Comparison of ENCODE assay signal across 26 cellular contexts in genomic region chr6:157205473-157206358, GRCh38.
DNase-seq lines count a peak whose midpoint lies in the region; ATAC-seq, FAIRE-seq and TF ChIP-seq lines count a peak whose summit lies in the region.
"Had no signal": no experiment of that assay in that cellular context is flagged by ENCODE, and none has a peak within 500 bp of the region (broad histone marks: within the 10 kb centered on the region; RNA-seq: fewer than 3 reads in every experiment).

No MANE protein-coding gene starts in this region.

- H3K36me3 ChIP-seq in HepG2 (replicated peaks in 1 of 2; ENCODE audit: control insufficient read depth in 1 of 2, insufficient read depth in 2 of 2, low read length in 2 of 2): peaks cover 29 to 60% of the 10 kb centered on the region in 2 experiments
- peaks cover 7 to 53% (median 15%) of the 10 kb centered on the region in 4 donors for H3K36me3 ChIP-seq in right lobe of liver
- H3K36me3 ChIP-seq in K562 (ENCODE audit: control insufficient read depth, insufficient read depth, low read length): peaks cover 49% of the 10 kb centered on the region

- no TSS peak for BruUV-seq in HepG2 (replicated peaks; lab: Mats Ljungman, UMichigan)
- no TSS peak for BruUV-seq in K562 (replicated peaks; lab: Mats Ljungman, UMichigan)

- H3K4me1 Mint-ChIP-seq in stimulated activated naive B cell treated with anti-CD40 and anti-IgM and Interleukin-4, amounts not matched to agents 10 μg/mL and 1 μg/mL and 100 μg/mL, for 72 hours: peaks cover 0 to under 1% of the 10 kb centered on the region in 2 donors
- H3K4me1 Mint-ChIP-seq: CD14-positive monocyte, H9 had no signal

- FAIRE-seq in HepG2 (lab: Jason Lieb, UNC) (no peak), K562 (lab: Jason Lieb, UNC) (no peak)

- ATAC-seq in HepG2 (no peak), right lobe of liver (no peak), K562 (no peak), left colon (peak; percentile 59), GM18909 (IDR thresholded peaks at IDR 0.05; ENCODE audit: poor library complexity, unreplicated experiment) (no peak)
- ATAC-seq in stimulated activated naive B cell treated with anti-CD40 and anti-IgM and Interleukin-4, amounts not matched to agents 10 μg/mL and 1 μg/mL and 100 μg/mL, for 72 hours (replicated peaks): no peak
- ATAC-seq: Right ventricle myocardium inferior had no signal

- H3K9me3 Mint-ChIP-seq in stimulated activated naive B cell treated with anti-CD40 and anti-IgM and Interleukin-4, amounts not matched to agents 10 μg/mL and 1 μg/mL and 100 μg/mL, for 72 hours: no peaks in the 10 kb centered on the region
- H3K9me3 Mint-ChIP-seq: CD14-positive monocyte, H9, IgD-negative memory B cell had no signal

- no peak for TF ChIP-seq RAD21 in HepG2 (CRISPR knock-in tag; IDR thresholded peaks at IDR 0.05)
- TF ChIP-seq RAD21 in K562 (CRISPR knock-in tag; conservative IDR thresholded peaks at IDR 0.05 in 1 of 2, IDR thresholded peaks at IDR 0.05 in 1 of 2): no peak

- 95% methylated on average over 11 of the region's 11 CpGs for WGBS in HepG2 (ENCODE audit: low lambda C conversion rate)
- WGBS in right lobe of liver (ENCODE audit: insufficient coverage, low coverage, low lambda C conversion rate, missing lambda C conversion rate): 85% methylated on average over 10 of the region's 11 CpGs
- WGBS in K562 (ENCODE audit: insufficient coverage, low coverage, missing lambda C conversion rate): 71% methylated on average over 11 of the region's 11 CpGs

- H3K4me1 ChIP-seq in HepG2 (ENCODE audit: insufficient read depth, low read length): no peaks in the 10 kb centered on the region
- no peaks in the 10 kb centered on the region for H3K4me1 ChIP-seq in right lobe of liver
- peaks cover 6 to 9% of the 10 kb centered on the region in 2 experiments; a peak in 4 of 5 replicates for H3K4me1 ChIP-seq in K562 (replicated peaks in 1 of 2; ENCODE audit: control insufficient read depth in 2 of 2, insufficient read depth in 2 of 2, low read length in 2 of 2)
- H3K4me1 ChIP-seq: BE2C, SJSA1 had no signal

- H3K79me2 ChIP-seq in HepG2 (ENCODE audit: insufficient read depth, low read length) (no peaks in the 10 kb centered on the region), K562 (ENCODE audit: control insufficient read depth, insufficient read depth, low read length) (no peaks in the 10 kb centered on the region)

- H3K4me3 Mint-ChIP-seq in stimulated activated naive B cell treated with anti-CD40 and anti-IgM and Interleukin-4, amounts not matched to agents 10 μg/mL and 1 μg/mL and 100 μg/mL, for 72 hours: no peak overlapping the region
- H3K4me3 Mint-ChIP-seq: CD14-positive monocyte, H9, IgD-negative memory B cell had no signal

- H2AFZ ChIP-seq in HepG2 (ENCODE audit: low read length): no peak overlapping the region
- no peak overlapping the region for H2AFZ ChIP-seq in K562 (ENCODE audit: low read depth, low read length)
- H2AFZ ChIP-seq: GM23248, PC-9 had no signal

- no peak for TF ChIP-seq CTCF in HepG2 (CRISPR knock-in tag; IDR thresholded peaks at IDR 0.05)
- TF ChIP-seq CTCF in right lobe of liver (IDR thresholded peaks at IDR 0.05): no peak
- TF ChIP-seq CTCF in K562 (IDR thresholded peaks at IDR 0.05 in 2 of 3, conservative IDR thresholded peaks at IDR 0.05 in 1 of 3; ENCODE audit: insufficient read depth in 2 of 3, low read depth in 1 of 3, low read length in 3 of 3): no peak

- DNase-seq in HepG2 (ENCODE audit: low spot score): no peak
- no peak for DNase-seq in right lobe of liver
- DNase-seq in K562 (ENCODE audit: extremely low read depth in 1 of 4, low spot score in 3 of 4): no peak
- no peak for DNase-seq in left colon
- DNase-seq in stimulated activated naive B cell treated with anti-CD40 and anti-IgM and Interleukin-4, amounts not matched to agents 10 μg/mL and 1 μg/mL and 100 μg/mL, for 72 hours: no peak
- DNase-seq in NCI-H2171 treated with DMSO at 0.1 percent for 48 hours (lab: John Stamatoyannopoulos, UW): no peak
- no peak for DNase-seq in NCI-H82 treated with DMSO at 0.1 percent for 48 hours (lab: John Stamatoyannopoulos, UW; ENCODE audit: unreplicated experiment)
- DNase-seq: 8988T, ACHN, BE2C, Calu3, DND-41, GM23248, H9, NCI-H1092, NCI-H1417 treated with DMSO at 0.1 percent for 48 hours, NCI-H1694 treated with DMSO at 0.1 percent for 48 hours, NCI-H2081, NCI-H345, NCI-H510A treated with DMSO at 0.1 percent for 48 hours, PC-9 had no signal

- TF ChIP-seq EP300 in HepG2 (IDR thresholded peaks at IDR 0.05; ENCODE audit: low read depth in 2 of 2, low read length in 2 of 2) (no peak), HepG2 (CRISPR knock-in tag; IDR thresholded peaks at IDR 0.05; ENCODE audit: borderline replicate concordance) (no peak), K562 (IDR thresholded peaks at IDR 0.05; ENCODE audit: low read length) (no peak)

- H3K4me2 ChIP-seq in HepG2 (ENCODE audit: low read depth, low read length) (no peak overlapping the region), K562 (ENCODE audit: insufficient read depth, low read length) (no peak overlapping the region)
- H3K4me2 ChIP-seq: PC-9 had no signal

- H3K27me3 ChIP-seq in HepG2 (ENCODE audit: control insufficient read depth in 1 of 2, insufficient read depth in 2 of 2, low read length in 2 of 2): no peaks in the 10 kb centered on the region
- no peaks in the 10 kb centered on the region for H3K27me3 ChIP-seq in right lobe of liver
- no peaks in the 10 kb centered on the region for H3K27me3 ChIP-seq in K562 (ENCODE audit: control insufficient read depth in 2 of 2, insufficient read depth in 2 of 2, low read length in 2 of 2)
- H3K27me3 ChIP-seq: BE2C, SJSA1 had no signal

- no peaks in the 10 kb centered on the region for H3K9me1 ChIP-seq in K562 (ENCODE audit: control insufficient read depth, insufficient read depth, low read length)

- H3K9ac ChIP-seq in HepG2 (ENCODE audit: insufficient read depth, low read depth, low read length): no peak overlapping the region
- H3K9ac ChIP-seq in K562 (ENCODE audit: insufficient read depth in 1 of 2, low read depth in 2 of 2, low read length in 2 of 2): no peak overlapping the region
- H3K9ac ChIP-seq: GM23248 had no signal

- H3K9me3 ChIP-seq in HepG2 (ENCODE audit: low read length): no peaks in the 10 kb centered on the region
- no peaks in the 10 kb centered on the region for H3K9me3 ChIP-seq in right lobe of liver
- H3K9me3 ChIP-seq in K562 (replicated peaks; ENCODE audit: control insufficient read depth, insufficient read depth, low read depth, low read length): no peaks in the 10 kb centered on the region
- H3K9me3 ChIP-seq: BE2C, SJSA1 had no signal

- H3K27ac ChIP-seq in HepG2 (ENCODE audit: extremely low read length, insufficient read depth, low read length): no peak overlapping the region
- H3K27ac ChIP-seq in right lobe of liver: no peak overlapping the region
- no peak overlapping the region for H3K27ac ChIP-seq in K562 (ENCODE audit: extremely low read depth, low read depth, low read length)
- H3K27ac ChIP-seq: GM23248, PC-9, SJSA1 had no signal

- H4K20me1 ChIP-seq in HepG2 (ENCODE audit: insufficient read depth, low read length) (no peaks in the 10 kb centered on the region), K562 (replicated peaks; ENCODE audit: control insufficient read depth, insufficient read depth, low read length) (no peaks in the 10 kb centered on the region; the same call in 1 of the 2 replicates)

- H3K27ac Mint-ChIP-seq in stimulated activated naive B cell treated with anti-CD40 and anti-IgM and Interleukin-4, amounts not matched to agents 10 μg/mL and 1 μg/mL and 100 μg/mL, for 72 hours: peak overlapping the region; percentile 84
- H3K27ac Mint-ChIP-seq: CD14-positive monocyte had no signal

- intact Hi-C loops in HepG2 (cut with micrococcal nuclease; ENCODE audit: unreplicated experiment): no loop called here
- intact Hi-C loops in right lobe of liver (cut with DNase I): no loop called here
- intact Hi-C loops in K562 (cut with micrococcal nuclease): no loop called here
- intact Hi-C loops in left colon (cut with DNase I, micrococcal nuclease): no loop called here

- H3K36me3 Mint-ChIP-seq in stimulated activated naive B cell treated with anti-CD40 and anti-IgM and Interleukin-4, amounts not matched to agents 10 μg/mL and 1 μg/mL and 100 μg/mL, for 72 hours: peaks cover 30 to 47% of the 10 kb centered on the region in 2 donors

- POLR2A ChIA-PET in HepG2 (lab: Yijun Ruan, JAX): no interaction called here
- POLR2A ChIA-PET in K562 (lab: Yijun Ruan, JAX): interaction anchor here (1.4 kb wide), 1 partner anchor 11 kb away, joined by 4 read pairs; no protein-coding TSS in a partner anchor

- H3K4me3 ChIP-seq in HepG2 (replicated peaks in 1 of 3; ENCODE audit: insufficient read depth in 1 of 3, low read depth in 2 of 3, low read length in 3 of 3): no peak overlapping the region
- no peak overlapping the region for H3K4me3 ChIP-seq in right lobe of liver
- no peak overlapping the region for H3K4me3 ChIP-seq in K562
- H3K4me3 ChIP-seq: GM23248, PC-9, SJSA1 had no signal

- no peaks in the 10 kb centered on the region for H3K27me3 Mint-ChIP-seq in stimulated activated naive B cell treated with anti-CD40 and anti-IgM and Interleukin-4, amounts not matched to agents 10 μg/mL and 1 μg/mL and 100 μg/mL, for 72 hours
- H3K27me3 Mint-ChIP-seq: IgD-negative memory B cell had no signal

- in situ Hi-C loops in HepG2 (cut with HindIII; ENCODE audit: extremely low pct_ligation_motif_present, low pct_unique_long_range_greater_than_20kb): no loop called here
- in situ Hi-C loops in K562 (cut with MboI): no loop called here

- CTCF ChIA-PET in HepG2 (lab: Yijun Ruan, JAX; ENCODE audit: low intra/inter-chr PET ratio, low total read pairs) (no interaction called here), K562 (lab: Yijun Ruan, JAX; ENCODE audit: low intra/inter-chr PET ratio) (no interaction called here)

- TF ChIP-seq POLR2A in HepG2 (IDR thresholded peaks at IDR 0.05; ENCODE audit: insufficient read depth in 1 of 2, low read depth in 2 of 2, low read length in 2 of 2) (no peak), right lobe of liver (IDR thresholded peaks at IDR 0.05) (no peak), K562 (conservative IDR thresholded peaks at IDR 0.05) (no peak)

TF ChIP-seq in HepG2, 621 proteins besides CTCF, POLR2A, EP300 and RAD21:
- TF ChIP-seq MAFF (IDR thresholded peaks at IDR 0.05; ENCODE audit: low read depth, low read length) (peak; percentile 33; the same call in 1 of the 2 replicates), MAFK (conservative IDR thresholded peaks at IDR 0.05 in 1 of 2, IDR thresholded peaks at IDR 0.05 in 1 of 2; ENCODE audit: low read length in 2 of 2) (peak; percentile 31 to 40; a peak in 3 of 4 replicates), XBP1 (CRISPR knock-in tag; IDR thresholded peaks at IDR 0.05) (no peak), ELF1 (CRISPR knock-in tag; IDR thresholded peaks at IDR 0.05) (no peak), ZFP36L2 (CRISPR knock-in tag; IDR thresholded peaks at IDR 0.05) (no peak)

TF ChIP-seq in K562, 482 proteins besides CTCF, POLR2A, EP300 and RAD21 (continues in another document):
- no peak for TF ChIP-seq NCOA6 (IDR thresholded peaks at IDR 0.05)
- no peak for TF ChIP-seq MBD2 (IDR thresholded peaks at IDR 0.05; ENCODE audit: borderline replicate concordance, low read depth)
- peak; percentile 64 for TF ChIP-seq ZNF316 (IDR thresholded peaks at IDR 0.05)
- no peak for TF ChIP-seq RFX5 (IDR thresholded peaks at IDR 0.05; ENCODE audit: low read depth, low read length)
- no peak for TF ChIP-seq GATAD2B (IDR thresholded peaks at IDR 0.05; ENCODE audit: borderline replicate concordance)
- TF ChIP-seq BCL6 (CRISPR knock-in tag; IDR thresholded peaks at IDR 0.05): no peak

Comparison
In these comparisons a context has a peak if more than half of its experiments do, and no peak if none do; other contexts are left out.
1. Of the 241 proteins assayed by ChIP-seq in both HepG2 and K562: peak only in HepG2: MAFF and MAFK; only in K562: none; in both: none; in neither: 239.